Comparison of ENCODE assay signal across 1 cellular context in the genomic region with DNA sequence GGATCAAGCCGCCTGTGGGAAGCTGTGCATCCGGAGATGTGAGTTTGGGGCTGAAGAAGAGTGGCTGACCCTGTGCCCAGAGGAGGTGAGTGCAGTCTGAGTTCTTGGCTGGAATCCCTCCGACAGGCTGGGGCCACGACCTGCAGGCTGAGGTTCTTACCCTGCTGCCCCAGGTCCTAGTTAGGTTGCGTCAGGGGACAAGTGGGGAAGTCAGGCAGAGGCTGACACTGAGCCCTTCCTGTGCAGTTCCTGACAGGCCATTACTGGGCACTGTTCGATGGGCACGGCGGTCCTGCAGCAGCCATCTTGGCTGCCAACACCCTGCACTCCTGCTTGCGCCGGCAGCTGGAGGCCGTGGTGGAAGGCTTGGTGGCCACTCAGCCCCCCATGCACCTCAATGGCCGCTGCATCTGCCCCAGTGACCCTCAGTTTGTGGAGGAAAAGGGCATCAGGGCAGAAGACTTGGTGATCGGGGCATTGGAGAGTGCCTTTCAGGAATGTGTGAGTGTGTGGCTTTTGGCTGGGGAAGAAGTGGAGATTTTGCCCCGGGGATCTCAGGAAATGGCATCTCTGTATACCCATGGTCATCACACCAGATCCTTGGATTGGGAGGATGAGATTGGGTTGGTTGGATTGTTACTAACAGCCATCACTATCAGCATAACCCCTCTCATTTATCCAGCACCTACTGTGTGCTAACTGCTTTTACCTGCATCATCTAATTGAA.
TF ChIP-seq lines count a peak whose summit lies in the region.

No MANE protein-coding gene starts in this region.

TF ChIP-seq in GM23338, 12 proteins besides CTCF, POLR2A, EP300 and RAD21 (continued from another document):
- TF ChIP-seq, protein P1, sequence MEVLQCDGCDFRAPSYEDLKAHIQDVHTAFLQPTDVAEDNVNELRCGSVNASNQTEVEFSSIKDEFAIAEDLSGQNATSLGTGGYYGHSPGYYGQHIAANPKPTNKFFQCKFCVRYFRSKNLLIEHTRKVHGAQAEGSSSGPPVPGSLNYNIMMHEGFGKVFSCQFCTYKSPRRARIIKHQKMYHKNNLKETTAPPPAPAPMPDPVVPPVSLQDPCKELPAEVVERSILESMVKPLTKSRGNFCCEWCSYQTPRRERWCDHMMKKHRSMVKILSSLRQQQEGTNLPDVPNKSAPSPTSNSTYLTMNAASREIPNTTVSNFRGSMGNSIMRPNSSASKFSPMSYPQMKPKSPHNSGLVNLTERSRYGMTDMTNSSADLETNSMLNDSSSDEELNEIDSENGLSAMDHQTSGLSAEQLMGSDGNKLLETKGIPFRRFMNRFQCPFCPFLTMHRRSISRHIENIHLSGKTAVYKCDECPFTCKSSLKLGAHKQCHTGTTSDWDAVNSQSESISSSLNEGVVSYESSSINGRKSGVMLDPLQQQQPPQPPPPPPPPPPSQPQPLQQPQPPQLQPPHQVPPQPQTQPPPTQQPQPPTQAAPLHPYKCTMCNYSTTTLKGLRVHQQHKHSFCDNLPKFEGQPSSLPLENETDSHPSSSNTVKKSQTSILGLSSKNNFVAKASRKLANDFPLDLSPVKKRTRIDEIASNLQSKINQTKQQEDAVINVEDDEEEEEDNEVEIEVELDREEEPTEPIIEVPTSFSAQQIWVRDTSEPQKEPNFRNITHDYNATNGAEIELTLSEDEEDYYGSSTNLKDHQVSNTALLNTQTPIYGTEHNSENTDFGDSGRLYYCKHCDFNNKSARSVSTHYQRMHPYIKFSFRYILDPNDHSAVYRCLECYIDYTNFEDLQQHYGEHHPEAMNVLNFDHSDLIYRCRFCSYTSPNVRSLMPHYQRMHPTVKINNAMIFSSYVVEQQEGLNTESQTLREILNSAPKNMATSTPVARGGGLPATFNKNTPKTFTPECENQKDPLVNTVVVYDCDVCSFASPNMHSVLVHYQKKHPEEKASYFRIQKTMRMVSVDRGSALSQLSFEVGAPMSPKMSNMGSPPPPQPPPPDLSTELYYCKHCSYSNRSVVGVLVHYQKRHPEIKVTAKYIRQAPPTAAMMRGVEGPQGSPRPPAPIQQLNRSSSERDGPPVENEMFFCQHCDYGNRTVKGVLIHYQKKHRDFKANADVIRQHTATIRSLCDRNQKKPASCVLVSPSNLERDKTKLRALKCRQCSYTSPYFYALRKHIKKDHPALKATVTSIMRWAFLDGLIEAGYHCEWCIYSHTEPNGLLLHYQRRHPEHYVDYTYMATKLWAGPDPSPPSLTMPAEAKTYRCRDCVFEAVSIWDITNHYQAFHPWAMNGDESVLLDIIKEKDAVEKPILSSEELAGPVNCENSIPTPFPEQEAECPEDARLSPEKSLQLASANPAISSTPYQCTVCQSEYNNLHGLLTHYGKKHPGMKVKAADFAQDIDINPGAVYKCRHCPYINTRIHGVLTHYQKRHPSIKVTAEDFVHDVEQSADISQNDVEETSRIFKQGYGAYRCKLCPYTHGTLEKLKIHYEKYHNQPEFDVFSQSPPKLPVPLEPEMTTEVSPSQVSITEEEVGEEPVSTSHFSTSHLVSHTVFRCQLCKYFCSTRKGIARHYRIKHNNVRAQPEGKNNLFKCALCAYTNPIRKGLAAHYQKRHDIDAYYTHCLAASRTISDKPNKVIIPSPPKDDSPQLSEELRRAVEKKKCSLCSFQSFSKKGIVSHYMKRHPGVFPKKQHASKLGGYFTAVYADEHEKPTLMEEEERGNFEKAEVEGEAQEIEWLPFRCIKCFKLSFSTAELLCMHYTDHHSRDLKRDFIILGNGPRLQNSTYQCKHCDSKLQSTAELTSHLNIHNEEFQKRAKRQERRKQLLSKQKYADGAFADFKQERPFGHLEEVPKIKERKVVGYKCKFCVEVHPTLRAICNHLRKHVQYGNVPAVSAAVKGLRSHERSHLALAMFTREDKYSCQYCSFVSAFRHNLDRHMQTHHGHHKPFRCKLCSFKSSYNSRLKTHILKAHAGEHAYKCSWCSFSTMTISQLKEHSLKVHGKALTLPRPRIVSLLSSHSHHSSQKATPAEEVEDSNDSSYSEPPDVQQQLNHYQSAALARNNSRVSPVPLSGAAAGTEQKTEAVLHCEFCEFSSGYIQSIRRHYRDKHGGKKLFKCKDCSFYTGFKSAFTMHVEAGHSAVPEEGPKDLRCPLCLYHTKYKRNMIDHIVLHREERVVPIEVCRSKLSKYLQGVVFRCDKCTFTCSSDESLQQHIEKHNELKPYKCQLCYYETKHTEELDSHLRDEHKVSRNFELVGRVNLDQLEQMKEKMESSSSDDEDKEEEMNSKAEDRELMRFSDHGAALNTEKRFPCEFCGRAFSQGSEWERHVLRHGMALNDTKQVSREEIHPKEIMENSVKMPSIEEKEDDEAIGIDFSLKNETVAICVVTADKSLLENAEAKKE (CRISPR knock-in tag; IDR thresholded peaks at IDR 0.05): no peak
- no peak for TF ChIP-seq JUNB (IDR thresholded peaks at IDR 0.05; ENCODE audit: unreplicated experiment)
- TF ChIP-seq CREB1 (CRISPR knock-in tag; IDR thresholded peaks at IDR 0.05; ENCODE audit: low read depth): no peak
- no peak for TF ChIP-seq STAT1 (IDR thresholded peaks at IDR 0.05; ENCODE audit: unreplicated experiment)
- no peak for TF ChIP-seq ZNF331 (CRISPR knock-in tag; IDR thresholded peaks at IDR 0.05; ENCODE audit: low read depth)
- no peak for TF ChIP-seq ZNF114 (CRISPR knock-in tag; IDR thresholded peaks at IDR 0.05)
- TF ChIP-seq, protein P2, sequence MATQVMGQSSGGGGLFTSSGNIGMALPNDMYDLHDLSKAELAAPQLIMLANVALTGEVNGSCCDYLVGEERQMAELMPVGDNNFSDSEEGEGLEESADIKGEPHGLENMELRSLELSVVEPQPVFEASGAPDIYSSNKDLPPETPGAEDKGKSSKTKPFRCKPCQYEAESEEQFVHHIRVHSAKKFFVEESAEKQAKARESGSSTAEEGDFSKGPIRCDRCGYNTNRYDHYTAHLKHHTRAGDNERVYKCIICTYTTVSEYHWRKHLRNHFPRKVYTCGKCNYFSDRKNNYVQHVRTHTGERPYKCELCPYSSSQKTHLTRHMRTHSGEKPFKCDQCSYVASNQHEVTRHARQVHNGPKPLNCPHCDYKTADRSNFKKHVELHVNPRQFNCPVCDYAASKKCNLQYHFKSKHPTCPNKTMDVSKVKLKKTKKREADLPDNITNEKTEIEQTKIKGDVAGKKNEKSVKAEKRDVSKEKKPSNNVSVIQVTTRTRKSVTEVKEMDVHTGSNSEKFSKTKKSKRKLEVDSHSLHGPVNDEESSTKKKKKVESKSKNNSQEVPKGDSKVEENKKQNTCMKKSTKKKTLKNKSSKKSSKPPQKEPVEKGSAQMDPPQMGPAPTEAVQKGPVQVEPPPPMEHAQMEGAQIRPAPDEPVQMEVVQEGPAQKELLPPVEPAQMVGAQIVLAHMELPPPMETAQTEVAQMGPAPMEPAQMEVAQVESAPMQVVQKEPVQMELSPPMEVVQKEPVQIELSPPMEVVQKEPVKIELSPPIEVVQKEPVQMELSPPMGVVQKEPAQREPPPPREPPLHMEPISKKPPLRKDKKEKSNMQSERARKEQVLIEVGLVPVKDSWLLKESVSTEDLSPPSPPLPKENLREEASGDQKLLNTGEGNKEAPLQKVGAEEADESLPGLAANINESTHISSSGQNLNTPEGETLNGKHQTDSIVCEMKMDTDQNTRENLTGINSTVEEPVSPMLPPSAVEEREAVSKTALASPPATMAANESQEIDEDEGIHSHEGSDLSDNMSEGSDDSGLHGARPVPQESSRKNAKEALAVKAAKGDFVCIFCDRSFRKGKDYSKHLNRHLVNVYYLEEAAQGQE (IDR thresholded peaks at IDR 0.05; ENCODE audit: unreplicated experiment): no peak
- TF ChIP-seq NANOG (IDR thresholded peaks at IDR 0.05; ENCODE audit: borderline replicate concordance): no peak
- no peak for TF ChIP-seq POLR2AphosphoS5 (IDR thresholded peaks at IDR 0.05; ENCODE audit: low read depth)
- TF ChIP-seq EZH2phosphoT487 (IDR thresholded peaks at IDR 0.05; ENCODE audit: unreplicated experiment): no peak
- TF ChIP-seq EZH2 (IDR thresholded peaks at IDR 0.05; ENCODE audit: low read depth, unreplicated experiment): no peak
